Comparison of ENCODE assay signal across 29 cellular contexts in genomic region chr5:135451581-135452360, GRCh38. TPM values are rescaled to one million over a fixed set of nuclear protein-coding genes. Genes with fewer than 3 reads are reported as not detected.
"Had no signal": no experiment of that assay in that cellular context is flagged by ENCODE, and none has a peak within 500 bp of the region (broad histone marks: within the 10 kb centered on the region; RNA-seq: fewer than 3 reads in every experiment).

Gene TIFAB (minus strand): TSS chr5:135452351. CDS start chr5:135449939, 2,412 bp downstream.

- H3K27ac ChIP-seq: body of pancreas, cardiac muscle cell, left lung, neural progenitor cell, thyroid gland, VCaP had no signal

- H3K4me1 ChIP-seq: body of pancreas, neural progenitor cell, thyroid gland had no signal

- H3K36me3 Mint-ChIP-seq: mesothelial cell of epicardium; naive thymus-derived CD8-positive, alpha-beta T cell; neural progenitor cell had no signal

- H3K9me3 Mint-ChIP-seq: activated CD4-positive, alpha-beta T cell treated with anti-CD3 and anti-CD28 coated beads, Interleukin-2, amount 10 ng/mL, durations not matched to agents 7 days and 5 days; activated T-cell treated with anti-CD3 and anti-CD28 coated beads, Interleukin-2, amount 50 U/mL, for 24 hours; activated T-helper 17 cell treated with anti-CD3 and anti-CD28 coated beads, Interleukin-2, amount 50 U/mL, for 72 hours; mesothelial cell of epicardium; naive thymus-derived CD8-positive, alpha-beta T cell; neural progenitor cell had no signal

- DNase-seq: activated CD4-positive, alpha-beta T cell treated with anti-CD3 and anti-CD28 coated beads, Interleukin-2, amount 10 ng/mL, durations not matched to agents 7 days and 5 days; activated CD4-positive, CD25-positive, alpha-beta regulatory T cell treated with anti-CD3 and anti-CD28 coated beads, Interleukin-2, amount 50 U/mL, for 72 hours; activated CD8-positive, alpha-beta memory T cell treated with anti-CD3 and anti-CD28 coated beads for 24 hours; activated CD8-positive, alpha-beta memory T cell treated with anti-CD3 and anti-CD28 coated beads, Interleukin-2, amount 50 U/mL, for 4 hours; activated naive CD4-positive, alpha-beta T cell treated with Interleukin-2 at 50 U/mL for 16 hours; activated T-cell treated with anti-CD3 and anti-CD28 coated beads, Interleukin-2, amount 50 U/mL, for 24 hours; anterior cingulate cortex; body of pancreas; effector memory CD4-positive, alpha-beta T cell; foreskin melanocyte; left lung; naive thymus-derived CD8-positive, alpha-beta T cell; stimulated activated CD4-positive, alpha-beta T cell treated with anti-CD3 and anti-CD28 coated beads, Interleukin-12 subunit alpha, Interleukin-12 subunit beta, amount 100 ng/mL, for 4 hours; stimulated activated CD4-positive, alpha-beta T cell treated with anti-CD3 and anti-CD28 coated beads, Interleukin-4, amount 100 ng/mL, for 4 hours; stimulated activated naive CD8-positive, alpha-beta T cell treated with anti-CD3 and anti-CD28 coated beads, Interleukin-15, Interleukin-2, amounts not matched to agents 100 U/mL and 50 U/mL, for 24 hours; thyroid gland had no signal

- H3K36me3 ChIP-seq: cardiac muscle cell, left lung, neural progenitor cell, thyroid gland had no signal

- H3K4me3 Mint-ChIP-seq: activated CD4-positive, alpha-beta T cell treated with anti-CD3 and anti-CD28 coated beads, Interleukin-2, amount 10 ng/mL, durations not matched to agents 7 days and 5 days; activated T-cell treated with anti-CD3 and anti-CD28 coated beads, Interleukin-2, amount 50 U/mL, for 24 hours; activated T-helper 17 cell treated with anti-CD3 and anti-CD28 coated beads, Interleukin-2, amount 50 U/mL, for 72 hours; mesothelial cell of epicardium; naive thymus-derived CD8-positive, alpha-beta T cell; neural progenitor cell had no signal

- H3K27me3 ChIP-seq: body of pancreas, thyroid gland had no signal

- H3K4me1 Mint-ChIP-seq: activated CD4-positive, alpha-beta T cell treated with anti-CD3 and anti-CD28 coated beads, Interleukin-2, amount 10 ng/mL, durations not matched to agents 7 days and 5 days; activated T-helper 17 cell treated with anti-CD3 and anti-CD28 coated beads, Interleukin-2, amount 50 U/mL, for 72 hours; naive thymus-derived CD8-positive, alpha-beta T cell had no signal

- H3K9me3 ChIP-seq: body of pancreas, left lung, thyroid gland had no signal

- H3K27ac Mint-ChIP-seq: activated CD4-positive, alpha-beta T cell treated with anti-CD3 and anti-CD28 coated beads, Interleukin-2, amount 10 ng/mL, durations not matched to agents 7 days and 5 days; activated T-cell treated with anti-CD3 and anti-CD28 coated beads, Interleukin-2, amount 50 U/mL, for 24 hours; activated T-helper 17 cell treated with anti-CD3 and anti-CD28 coated beads, Interleukin-2, amount 50 U/mL, for 72 hours; mesothelial cell of epicardium; naive thymus-derived CD8-positive, alpha-beta T cell had no signal

- ATAC-seq: activated T-helper 17 cell treated with anti-CD3 and anti-CD28 coated beads, Interleukin-2, amount 50 U/mL, for 72 hours; body of pancreas; esophagus mucosa; left lung; naive thymus-derived CD8-positive, alpha-beta T cell; stimulated activated naive CD8-positive, alpha-beta T cell treated with anti-CD3 and anti-CD28 coated beads, Interleukin-15, Interleukin-2, amounts not matched to agents 100 U/mL and 50 U/mL, for 24 hours had no signal

- H3K4me3 ChIP-seq: body of pancreas, cardiac muscle cell, left lung, neural progenitor cell, thyroid gland had no signal

RNA-seq across cellular contexts. Expression of gene TIFAB, which starts in this region (rescaled TPM):
- total RNA-seq: activated CD4-positive, alpha-beta T cell treated with anti-CD3 and anti-CD28 coated beads, Interleukin-2, amount 10 ng/mL, durations not matched to agents 7 days and 5 days; activated T-helper 17 cell treated with anti-CD3 and anti-CD28 coated beads, Interleukin-2, amount 50 U/mL, for 72 hours; body of pancreas; cardiac muscle cell; dermis microvascular lymphatic vessel endothelial cell; endothelial cell of umbilical vein; esophagus mucosa; kidney epithelial cell; lung microvascular endothelial cell; mesothelial cell of epicardium; naive thymus-derived CD8-positive, alpha-beta T cell; omental fat pad; T-helper 2 cell treated with Interferon-gamma antibody and Interleukin-4, amounts not matched to agents 100 ng/mL and 5 ng/mL, for 36 hours; thyroid gland; ureter had no signal
- polyA plus RNA-seq: cardiac muscle cell; endothelial cell of umbilical vein; naive thymus-derived CD8-positive, alpha-beta T cell had no signal
